Comparison of ENCODE assay signal across 8 cellular contexts in genomic region chr7:92179393-92179924, GRCh38. TPM values are rescaled to one million over a fixed set of nuclear protein-coding genes. Genes with fewer than 3 reads are reported as not detected.
A peak's percentile ranks its signal among the peaks of the same experiment; 100 is the strongest.
DNase-seq lines count a peak whose midpoint lies in the region; ATAC-seq, FAIRE-seq and TF ChIP-seq lines count a peak whose summit lies in the region.

No MANE protein-coding gene starts in this region.

- H3K4me1 ChIP-seq in endocrine pancreas (ENCODE audit: control insufficient read depth, insufficient read depth, low read length) (peaks cover 3% of the 10 kb centered on the region), mononuclear cell (ENCODE audit: insufficient read depth, low read length) (peaks cover 8% of the 10 kb centered on the region), uterus (no peaks in the 10 kb centered on the region)

- ATAC-seq in GM18909 (IDR thresholded peaks at IDR 0.05; ENCODE audit: poor library complexity, unreplicated experiment) = no peak

- no peak for FAIRE-seq in GM19239 (lab: Jason Lieb, UNC)

- H3K4me3 ChIP-seq in endocrine pancreas (ENCODE audit: control insufficient read depth, insufficient read depth, low read length) (peak overlapping the region; percentile 22), mononuclear cell (ENCODE audit: low read length) (peak overlapping the region; percentile 37), uterus (peak overlapping the region; percentile 33 to 42)

- no peak for TF ChIP-seq POLR2A in uterus (IDR thresholded peaks at IDR 0.05)

- peak overlapping the region; percentile 62 for H3K9ac ChIP-seq in endocrine pancreas (ENCODE audit: control insufficient read depth, insufficient read depth, low read length)

- DNase-seq in GM19239 (ENCODE audit: insufficient read length, low spot score) (peak; percentile 6), NCI-H146 (lab: John Stamatoyannopoulos, UW) (peak; percentile 62), uterus (peak in 1 of 2 donors; percentile 13), SKM-1 treated with dmso at 0.1 percent for 144 hours (lab: John Stamatoyannopoulos, UW; ENCODE audit: unreplicated experiment) (no peak), cortex of kidney (lab: John Stamatoyannopoulos, UW) (no peak)

- H3K36me3 ChIP-seq in endocrine pancreas (ENCODE audit: control insufficient read depth, insufficient read depth, low read length) (no peaks in the 10 kb centered on the region), uterus (no peaks in the 10 kb centered on the region)

- H3K27ac ChIP-seq in uterus = peak overlapping the region; percentile 77 to 78

- H3K9me3 ChIP-seq in endocrine pancreas (ENCODE audit: control insufficient read depth, low read length) (no peaks in the 10 kb centered on the region), mononuclear cell (ENCODE audit: low read depth, low read length) (no peaks in the 10 kb centered on the region), uterus (no peaks in the 10 kb centered on the region)

- H3K27me3 ChIP-seq in endocrine pancreas (ENCODE audit: control insufficient read depth, insufficient read depth, low read length) (no peaks in the 10 kb centered on the region), mononuclear cell (ENCODE audit: insufficient read depth, low read length) (peaks cover 11% of the 10 kb centered on the region), uterus (no peaks in the 10 kb centered on the region)

- intact Hi-C loops in uterus (cut with DNase I; ENCODE audit: low total_unique reads) = no loop called here

- TF ChIP-seq CTCF in uterus (IDR thresholded peaks at IDR 0.05) = no peak

RNA-seq across cellular contexts. Expression of gene LRRD1, which starts 0.5 kb away (rescaled TPM):
- total RNA-seq in mononuclear cell (0.10 TPM), uterus (under 1 TPM in 2 of 4 donors, not detected in 2; 0.73 to 0.97 TPM)

RNA-seq across cellular contexts. Expression of gene CYP51A1, which starts 45.2 kb away (rescaled TPM):
- total RNA-seq in mononuclear cell = 45.7 TPM
- 100 to 1,000 TPM in 1 of 4 donors, 10 to 100 TPM in 2, 1 to 10 TPM in 1; 7.2 to 121 (median 38.3) TPM for total RNA-seq in uterus

Comparison
In these comparisons a context has a peak if more than half of its experiments do, and no peak if none do; other contexts are left out.
1. DNase-seq: peak in GM19239 (single experiment) and NCI-H146 (single experiment); none in SKM-1 treated with dmso at 0.1 percent for 144 hours (single experiment) and cortex of kidney (single experiment).
2. Peak in every context shown above with its lines, with median percentiles within 50 percentile points of each other: H3K4me3 ChIP-seq.